In the genomic region with DNA sequence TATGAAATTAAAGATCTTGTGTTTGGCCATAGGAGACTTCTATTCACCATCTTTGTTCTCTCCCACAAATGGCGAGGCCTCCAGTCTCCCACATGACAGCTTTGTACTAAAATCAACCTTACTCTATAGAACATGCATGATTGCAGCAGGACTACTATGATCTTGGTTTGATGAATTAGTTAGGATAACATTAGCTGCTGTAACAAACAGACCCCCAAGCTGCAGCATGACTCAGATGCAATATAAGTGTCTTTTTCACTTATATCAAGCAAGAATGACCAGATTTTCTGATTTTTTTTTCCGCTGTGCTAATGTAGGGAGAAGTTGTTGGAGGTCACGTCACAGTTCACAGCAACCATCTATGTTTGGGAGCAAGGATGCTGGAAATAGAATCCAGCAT, we compare ENCODE assay signal across 22 cellular contexts. TPM values are rescaled to one million over a fixed set of nuclear protein-coding genes. Genes with fewer than 3 reads are reported as not detected.
"Had no signal": no experiment of that assay in that cellular context is flagged by ENCODE, and none has a peak within 500 bp of the region (broad histone marks: within the 10 kb centered on the region; RNA-seq: fewer than 3 reads in every experiment).

No MANE protein-coding gene starts in this region.

- H3K27ac ChIP-seq: prostate gland, right atrium auricular region, sigmoid colon, suprapubic skin, transverse colon, upper lobe of right lung, uterus had no signal

- H3K27me3 ChIP-seq: right atrium auricular region, sigmoid colon, suprapubic skin, transverse colon, upper lobe of right lung, uterus had no signal

- H3K27ac Mint-ChIP-seq: effector memory CD8-positive, alpha-beta T cell; natural killer cell treated with Interleukin-12 subunit alpha and Interleukin-12 subunit beta and Interleukin-15 and Interleukin-18, amount 100 ng/mL, for 72 hours; stimulated activated naive CD8-positive, alpha-beta T cell treated with anti-CD3 and anti-CD28 coated beads, Interleukin-15, amount 100 ng/mL, for 72 hours had no signal

- H3K79me2 ChIP-seq: parathyroid adenoma had no signal

- H3K9ac ChIP-seq: parathyroid adenoma had no signal

- H3K9me3 ChIP-seq: mucosa of descending colon, prostate gland, sigmoid colon, suprapubic skin, transverse colon, upper lobe of right lung, uterus had no signal

- H3K36me3 ChIP-seq: prostate gland, right atrium auricular region, suprapubic skin, transverse colon, upper lobe of right lung, uterus had no signal

- H3K27me3 Mint-ChIP-seq: effector memory CD8-positive, alpha-beta T cell; memory B cell; naive B cell; natural killer cell treated with Interleukin-12 subunit alpha and Interleukin-12 subunit beta and Interleukin-15 and Interleukin-18, amount 100 ng/mL, for 72 hours; stimulated activated naive CD8-positive, alpha-beta T cell treated with anti-CD3 and anti-CD28 coated beads, Interleukin-15, amount 100 ng/mL, for 72 hours had no signal

- H3K4me1 Mint-ChIP-seq: stimulated activated naive CD8-positive, alpha-beta T cell treated with anti-CD3 and anti-CD28 coated beads, Interleukin-15, amount 100 ng/mL, for 72 hours had no signal

- H3K4me3 Mint-ChIP-seq: effector memory CD8-positive, alpha-beta T cell; memory B cell; natural killer cell treated with Interleukin-12 subunit alpha and Interleukin-12 subunit beta and Interleukin-15 and Interleukin-18, amount 100 ng/mL, for 72 hours; neural crest cell; stimulated activated naive CD8-positive, alpha-beta T cell treated with anti-CD3 and anti-CD28 coated beads, Interleukin-15, amount 100 ng/mL, for 72 hours had no signal

- ATAC-seq: effector memory CD8-positive, alpha-beta T cell; left lobe of liver; mucosa of descending colon; natural killer cell treated with Interleukin-12 subunit alpha and Interleukin-12 subunit beta and Interleukin-15 and Interleukin-18, amount 100 ng/mL, for 72 hours; stimulated activated naive CD8-positive, alpha-beta T cell treated with anti-CD3 and anti-CD28 coated beads, Interleukin-15, amount 100 ng/mL, for 72 hours; upper lobe of right lung had no signal

- H3K9me3 Mint-ChIP-seq: effector memory CD8-positive, alpha-beta T cell; memory B cell had no signal

- DNase-seq: cortex of kidney; effector memory CD8-positive, alpha-beta T cell; kidney; mucosa of descending colon; naive B cell; sigmoid colon; stimulated activated CD4-positive, alpha-beta T cell treated with anti-CD3 and anti-CD28 coated beads, Interleukin-2, amount 100 ng/mL, for 24 hours; stimulated activated CD4-positive, alpha-beta T cell treated with anti-CD3 and anti-CD28 coated beads, Interleukin-4, amount 100 ng/mL, for 24 hours; stimulated activated naive CD4-positive, alpha-beta T cell; stimulated activated naive CD8-positive, alpha-beta T cell treated with anti-CD3 and anti-CD28 coated beads, Interleukin-15, amount 100 ng/mL, for 72 hours; transverse colon; upper lobe of right lung; uterus had no signal

- H3K4me3 ChIP-seq: lung, mucosa of descending colon, prostate gland, right atrium auricular region, sigmoid colon, suprapubic skin, transverse colon, upper lobe of right lung, uterus had no signal

- H3K4me1 ChIP-seq: right atrium auricular region, sigmoid colon, suprapubic skin, uterus had no signal

- H2AFZ ChIP-seq: parathyroid adenoma had no signal

RNA-seq across cellular contexts. Expression of gene OAS1, which starts 20.7 kb away (rescaled TPM):
- total RNA-seq: neural crest cell had no signal

RNA-seq across cellular contexts. Expression of gene OAS2, which starts 50.8 kb away (rescaled TPM):
- total RNA-seq: neural crest cell had no signal
